Comparison of ENCODE assay signal across 15 cellular contexts in genomic region chr11:66600219-66600923, GRCh38.
DNase-seq lines count a peak whose midpoint lies in the region; ATAC-seq and TF ChIP-seq lines count a peak whose summit lies in the region.
"Had no signal": no experiment of that assay in that cellular context is flagged by ENCODE, and none has a peak within 500 bp of the region (broad histone marks: within the 10 kb centered on the region; RNA-seq: fewer than 3 reads in every experiment).

No MANE protein-coding gene starts in this region.

- no peak for ATAC-seq in stimulated activated memory B cell treated with anti-CD40 and anti-IgM and Interleukin-4, amounts not matched to agents 10 μg/mL and 1 μg/mL and 100 μg/mL, for 72 hours
- ATAC-seq: natural killer cell had no signal

- no peaks in the 10 kb centered on the region for H3K79me2 ChIP-seq in OCI-LY3 (ENCODE audit: low read length)

- no peak overlapping the region for H2AFZ ChIP-seq in OCI-LY3 (ENCODE audit: low read depth, low read length)

- no peaks in the 10 kb centered on the region for H3K27me3 Mint-ChIP-seq in dendritic cell treated with granulocyte-macrophage colony-stimulating factor and Interleukin-4, amounts not matched to agents 40 ng/mL and 50 ng/mL, for 4 days
- H3K27me3 Mint-ChIP-seq in stimulated activated memory B cell treated with anti-CD40 and anti-IgM and Interleukin-4, amounts not matched to agents 10 μg/mL and 1 μg/mL and 100 μg/mL, for 72 hours: no peaks in the 10 kb centered on the region
- H3K27me3 Mint-ChIP-seq: CD8-positive, alpha-beta memory T cell had no signal

- H3K36me3 ChIP-seq in OCI-LY3 (replicated peaks; ENCODE audit: low read depth, low read length): peaks cover 23% of the 10 kb centered on the region

- no peak overlapping the region for H3K27ac ChIP-seq in OCI-LY3 (ENCODE audit: low read length)

- H3K4me3 ChIP-seq in OCI-LY3 (ENCODE audit: low read length): no peak overlapping the region

- H3K4me1 ChIP-seq in OCI-LY3 (ENCODE audit: low read length): peaks cover 10% of the 10 kb centered on the region

- DNase-seq in NCI-H146 (lab: John Stamatoyannopoulos, UW): no peak
- DNase-seq in HK-2 (ENCODE audit: unreplicated experiment): no peak
- DNase-seq: activated T-cell treated with anti-CD3 and anti-CD28 coated beads, Interleukin-2, amount 50 U/mL, for 1 hour; anterior cingulate cortex; CD8-positive, alpha-beta memory T cell; GF-D8; GOT3; head of caudate nucleus; natural killer cell; NCI-H1048; NCI-H2227 treated with DMSO at 0.1 percent for 48 hours; T-helper 1 cell had no signal

- H3K27me3 ChIP-seq in OCI-LY3 (ENCODE audit: low read depth, low read length): no peaks in the 10 kb centered on the region

- H3K9me3 Mint-ChIP-seq in dendritic cell treated with granulocyte-macrophage colony-stimulating factor and Interleukin-4, amounts not matched to agents 40 ng/mL and 50 ng/mL, for 4 days: no peaks in the 10 kb centered on the region
- no peaks in the 10 kb centered on the region for H3K9me3 Mint-ChIP-seq in stimulated activated memory B cell treated with anti-CD40 and anti-IgM and Interleukin-4, amounts not matched to agents 10 μg/mL and 1 μg/mL and 100 μg/mL, for 72 hours
- H3K9me3 Mint-ChIP-seq: CD8-positive, alpha-beta memory T cell; natural killer cell had no signal

- H3K27ac Mint-ChIP-seq in dendritic cell treated with granulocyte-macrophage colony-stimulating factor and Interleukin-4, amounts not matched to agents 40 ng/mL and 50 ng/mL, for 4 days: peak overlapping the region; percentile 33
- peak overlapping the region; percentile 71 for H3K27ac Mint-ChIP-seq in stimulated activated memory B cell treated with anti-CD40 and anti-IgM and Interleukin-4, amounts not matched to agents 10 μg/mL and 1 μg/mL and 100 μg/mL, for 72 hours
- H3K27ac Mint-ChIP-seq: natural killer cell had no signal

- no peak overlapping the region for H3K9ac ChIP-seq in OCI-LY3 (ENCODE audit: low read length)

- H3K4me2 ChIP-seq in OCI-LY3 (ENCODE audit: low read length): peak overlapping the region; percentile 6; the same call in 1 of the 2 replicates

- H3K4me3 Mint-ChIP-seq in dendritic cell treated with granulocyte-macrophage colony-stimulating factor and Interleukin-4, amounts not matched to agents 40 ng/mL and 50 ng/mL, for 4 days: no peak overlapping the region
- H3K4me3 Mint-ChIP-seq in stimulated activated memory B cell treated with anti-CD40 and anti-IgM and Interleukin-4, amounts not matched to agents 10 μg/mL and 1 μg/mL and 100 μg/mL, for 72 hours: no peak overlapping the region
- H3K4me3 Mint-ChIP-seq: CD8-positive, alpha-beta memory T cell; natural killer cell had no signal

- H4K20me1 ChIP-seq in OCI-LY3 (ENCODE audit: insufficient read depth, low read length): no peaks in the 10 kb centered on the region

- H3K4me1 Mint-ChIP-seq in dendritic cell treated with granulocyte-macrophage colony-stimulating factor and Interleukin-4, amounts not matched to agents 40 ng/mL and 50 ng/mL, for 4 days (ENCODE audit: low read depth): peaks cover 44% of the 10 kb centered on the region
- H3K4me1 Mint-ChIP-seq in stimulated activated memory B cell treated with anti-CD40 and anti-IgM and Interleukin-4, amounts not matched to agents 10 μg/mL and 1 μg/mL and 100 μg/mL, for 72 hours: peaks cover 22% of the 10 kb centered on the region

- TF ChIP-seq CTCF in OCI-LY3 (IDR thresholded peaks at IDR 0.05; ENCODE audit: low read depth, low read length): no peak

- peaks cover 60% of the 10 kb centered on the region for H3K36me3 Mint-ChIP-seq in dendritic cell treated with granulocyte-macrophage colony-stimulating factor and Interleukin-4, amounts not matched to agents 40 ng/mL and 50 ng/mL, for 4 days (ENCODE audit: low read depth)
- peaks cover 30% of the 10 kb centered on the region for H3K36me3 Mint-ChIP-seq in stimulated activated memory B cell treated with anti-CD40 and anti-IgM and Interleukin-4, amounts not matched to agents 10 μg/mL and 1 μg/mL and 100 μg/mL, for 72 hours
- H3K36me3 Mint-ChIP-seq: natural killer cell had no signal

- intact Hi-C loops in dendritic cell treated with granulocyte-macrophage colony-stimulating factor and Interleukin-4, amounts not matched to agents 40 ng/mL and 50 ng/mL, for 4 days (cut with micrococcal nuclease): no loop called here

- H3K9me3 ChIP-seq in OCI-LY3 (ENCODE audit: insufficient read depth, low read length): no peaks in the 10 kb centered on the region
